ENCODE assay signal across 8 cellular contexts in genomic region chr12:74111688-74112360, GRCh38.
A peak's percentile ranks its signal among the peaks of the same experiment; 100 is the strongest.
DNase-seq lines count a peak whose midpoint lies in the region; ATAC-seq lines count a peak whose summit lies in the region.

No MANE protein-coding gene starts in this region.

- ATAC-seq in HG03280 (IDR thresholded peaks at IDR 0.05; ENCODE audit: unreplicated experiment) (no peak), HG03342 (IDR thresholded peaks at IDR 0.05; ENCODE audit: unreplicated experiment) (no peak), GM18520 (IDR thresholded peaks at IDR 0.05; ENCODE audit: unreplicated experiment) (no peak)

- DNase-seq in stimulated activated CD4-positive, alpha-beta T cell treated with anti-CD3 and anti-CD28 coated beads, Interleukin-15, amount 100 ng/mL, for 24 hours = peak; percentile 2
- DNase-seq in stimulated activated CD4-positive, alpha-beta T cell treated with anti-CD3 and anti-CD28 coated beads, Interleukin-4, amount 100 ng/mL, for 1 hour = no peak
- DNase-seq in NCI-H526 (lab: John Stamatoyannopoulos, UW) (peak; percentile 64 to 76), globus pallidus (ENCODE audit: low spot score) (peak; percentile 60), germinal center (ENCODE audit: low spot score) (no peak)

Comparison
In these comparisons a context has a peak if more than half of its experiments do, and no peak if none do; other contexts are left out.
1. DNase-seq: peak in stimulated activated CD4-positive, alpha-beta T cell treated with anti-CD3 and anti-CD28 coated beads, Interleukin-15, amount 100 ng/mL, for 24 hours (single experiment), NCI-H526 (2 of 2) and globus pallidus (single experiment); none in stimulated activated CD4-positive, alpha-beta T cell treated with anti-CD3 and anti-CD28 coated beads, Interleukin-4, amount 100 ng/mL, for 1 hour (single experiment) and germinal center (single experiment).